ENCODE assay signal across 8 cellular contexts in genomic region chr2:196068271-196069209, GRCh38. TPM values are rescaled to one million over a fixed set of nuclear protein-coding genes. Genes with fewer than 3 reads are reported as not detected.
DNase-seq lines count a peak whose midpoint lies in the region; ATAC-seq and FAIRE-seq lines count a peak whose summit lies in the region.

TSS of gene DNAH7 (minus strand) at chr2:196068837. CDS start at chr2:196068711, 126 bp downstream.

- DNase-seq in GM18507 (ENCODE audit: extremely low spot score, insufficient read length, low read depth) (peak; percentile 78), NCI-H2029 (lab: John Stamatoyannopoulos, UW) (peak; percentile 67), T-helper 9 cell (peak; percentile 84), astrocyte of the hippocampus (ENCODE audit: low read depth, low spot score) (peak; percentile 92), hypothalamus (lab: John Stamatoyannopoulos, UW) (peak; percentile 35 to 92 (median 79)), renal cortical epithelial cell (ENCODE audit: low read depth) (peak; percentile 76), cerebellar nuclear complex (lab: John Stamatoyannopoulos, UW) (no peak)

- ATAC-seq in HG02973 (IDR thresholded peaks at IDR 0.05; ENCODE audit: unreplicated experiment) = peak; percentile 98

- FAIRE-seq in GM18507 (lab: Jason Lieb, UNC) = peak; percentile 96

RNA-seq across cellular contexts. Expression of gene DNAH7, which starts in this region (rescaled TPM):
- 1.0 and 7.9 TPM in 2 replicates for total RNA-seq in renal cortical epithelial cell

Comparison
In these comparisons a context has a peak if more than half of its experiments do, and no peak if none do; other contexts are left out.
1. DNase-seq: peak in GM18507 (single experiment), NCI-H2029 (single experiment), T-helper 9 cell (single experiment), astrocyte of the hippocampus (single experiment), hypothalamus (51 of 51) and renal cortical epithelial cell (single experiment); none in cerebellar nuclear complex (0 of 2).